In the genomic region with DNA sequence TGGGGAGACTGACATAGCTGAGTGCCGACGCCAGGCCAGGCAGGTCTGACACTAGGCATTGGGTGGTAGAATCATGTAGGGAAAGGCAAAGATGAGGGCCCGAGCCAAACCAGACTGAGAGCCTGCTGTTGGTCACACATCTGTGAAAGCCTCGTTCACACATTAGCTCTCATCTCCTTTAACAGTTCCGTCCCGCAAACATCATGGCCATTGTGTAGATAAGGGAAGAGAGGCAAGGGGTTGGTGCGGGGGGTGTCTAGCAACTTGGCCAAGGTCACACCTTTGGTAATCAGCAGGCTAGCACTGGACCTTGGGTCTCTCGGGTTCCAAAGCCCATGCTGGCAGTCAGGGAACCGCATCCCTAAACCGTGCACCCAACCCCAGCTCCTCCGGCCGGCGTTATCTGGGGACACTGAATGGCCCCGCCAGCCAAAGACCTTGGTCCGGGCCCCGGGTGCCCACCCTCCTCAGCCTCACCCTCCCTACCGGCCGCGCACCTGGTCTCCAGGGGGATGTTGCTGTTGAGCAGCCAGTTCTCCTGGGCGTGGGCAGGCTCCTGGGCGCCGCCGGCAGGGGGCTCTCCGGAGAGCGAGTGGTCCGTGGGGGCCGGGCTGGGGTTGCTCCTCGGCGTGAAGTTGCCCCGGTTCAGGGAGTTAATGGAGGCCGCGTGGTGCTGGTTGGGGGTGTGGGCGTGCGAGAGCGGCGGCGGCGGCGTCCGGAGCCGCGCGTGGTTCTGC, we compare ENCODE assay signal across 23 cellular contexts.
"Had no signal": no experiment of that assay in that cellular context is flagged by ENCODE, and none has a peak within 500 bp of the region (broad histone marks: within the 10 kb centered on the region; RNA-seq: fewer than 3 reads in every experiment).

No MANE protein-coding gene starts in this region.

- H3K4me1 Mint-ChIP-seq: activated naive CD4-positive, alpha-beta T cell treated with anti-CD3 and anti-CD28 coated beads, Interleukin-2, amount 50 U/mL, for 24 hours; mesothelial cell of epicardium had no signal

- H3K27me3 ChIP-seq: dorsolateral prefrontal cortex, transverse colon had no signal

- H3K36me3 ChIP-seq: neutrophil, spleen, transverse colon had no signal

- H3K79me2 ChIP-seq: parathyroid adenoma had no signal

- H3K4me3 Mint-ChIP-seq: activated naive CD4-positive, alpha-beta T cell treated with anti-CD3 and anti-CD28 coated beads, Interleukin-2, amount 50 U/mL, for 24 hours; mesothelial cell of epicardium; natural killer cell treated with Interleukin-12 subunit alpha and Interleukin-12 subunit beta and Interleukin-15 and Interleukin-18, amount 100 ng/mL, for 72 hours had no signal

- H3K27ac Mint-ChIP-seq: activated naive CD4-positive, alpha-beta T cell treated with anti-CD3 and anti-CD28 coated beads, Interleukin-2, amount 50 U/mL, for 24 hours; natural killer cell treated with Interleukin-12 subunit alpha and Interleukin-12 subunit beta and Interleukin-15 and Interleukin-18, amount 100 ng/mL, for 72 hours had no signal

- H3K9me3 Mint-ChIP-seq: activated naive CD4-positive, alpha-beta T cell treated with anti-CD3 and anti-CD28 coated beads, Interleukin-2, amount 50 U/mL, for 24 hours; mesothelial cell of epicardium; natural killer cell treated with Interleukin-12 subunit alpha and Interleukin-12 subunit beta and Interleukin-15 and Interleukin-18, amount 100 ng/mL, for 72 hours had no signal

- H3K9ac ChIP-seq: parathyroid adenoma had no signal

- H3K36me3 Mint-ChIP-seq: activated naive CD4-positive, alpha-beta T cell treated with anti-CD3 and anti-CD28 coated beads, Interleukin-2, amount 50 U/mL, for 24 hours; natural killer cell treated with Interleukin-12 subunit alpha and Interleukin-12 subunit beta and Interleukin-15 and Interleukin-18, amount 100 ng/mL, for 72 hours had no signal

- DNase-seq: activated CD4-positive, alpha-beta T cell treated with anti-CD3 and anti-CD28 coated beads, Interleukin-2, amount 50 U/mL, for 1 hour; activated CD8-positive, alpha-beta memory T cell treated with anti-CD3 and anti-CD28 coated beads for 24 hours; activated CD8-positive, alpha-beta memory T cell treated with anti-CD3 and anti-CD28 coated beads, Interleukin-2, amount 50 U/mL, for 48 hours; activated gamma-delta T cell; activated T-cell treated with anti-CD3 and anti-CD28 coated beads, Interleukin-2, amount 50 U/mL, for 48 hours; dorsolateral prefrontal cortex; foreskin melanocyte; glutamatergic neuron; hypothalamus; islet precursor cell; spleen; stimulated activated CD8-positive, alpha-beta memory T cell treated with anti-CD3 and anti-CD28 coated beads, Interleukin-4, amount 100 ng/mL, for 48 hours; stimulated activated naive CD4-positive, alpha-beta T cell; substantia nigra; T1000; transverse colon had no signal

- H3K27ac ChIP-seq: dorsolateral prefrontal cortex, neutrophil, parathyroid adenoma, spleen, transverse colon had no signal

- H3K9me3 ChIP-seq: neutrophil, spleen, transverse colon had no signal

- ATAC-seq: left colon; natural killer cell treated with Interleukin-12 subunit alpha and Interleukin-12 subunit beta and Interleukin-15 and Interleukin-18, amount 100 ng/mL, for 72 hours had no signal

- H3K4me3 ChIP-seq: dorsolateral prefrontal cortex, lung, spleen, transverse colon had no signal

- H3K4me1 ChIP-seq: parathyroid adenoma, spleen, transverse colon had no signal
